In genomic region chr15:48550822-48551525, GRCh38 we compare ENCODE assay signal across 10 cellular contexts.
"Had no signal": no experiment of that assay in that cellular context is flagged by ENCODE, and none has a peak within 500 bp of the region (broad histone marks: within the 10 kb centered on the region; RNA-seq: fewer than 3 reads in every experiment).

No MANE protein-coding gene starts in this region.

- DNase-seq: activated CD8-positive, alpha-beta memory T cell treated with anti-CD3 and anti-CD28 coated beads, Interleukin-2, amount 50 U/mL, for 4 hours; activated CD8-positive, alpha-beta T cell treated with anti-CD3 and anti-CD28 coated beads for 36 hours; aorta; dermis blood vessel endothelial cell; endodermal cell; foreskin keratinocyte; head of caudate nucleus; kidney; stimulated activated naive CD4-positive, alpha-beta T cell; substantia nigra had no signal

- H3K27ac ChIP-seq: foreskin keratinocyte had no signal

- H3K27me3 ChIP-seq: foreskin keratinocyte had no signal
